In the genomic region with DNA sequence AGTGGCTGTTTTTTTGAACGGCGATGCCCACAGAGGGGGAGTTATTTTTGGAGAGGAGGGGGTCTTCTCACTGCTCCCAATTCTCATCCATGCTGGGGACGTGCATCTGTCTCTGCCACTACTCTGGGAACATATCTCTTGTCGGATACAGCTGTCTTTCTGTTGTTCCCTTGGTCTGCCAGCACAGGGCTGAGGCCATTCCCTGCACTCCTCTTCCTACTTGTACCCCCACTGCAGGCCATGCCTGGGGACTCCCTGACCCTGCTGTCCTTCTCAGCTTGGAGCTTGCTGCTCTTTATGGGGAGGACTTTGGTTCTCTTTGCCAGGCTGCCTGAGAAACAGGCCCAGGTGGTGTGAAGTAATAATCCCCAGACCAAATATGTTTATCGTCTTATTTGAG, we compare ENCODE assay signal across 19 cellular contexts. TPM values are rescaled to one million over a fixed set of nuclear protein-coding genes. Genes with fewer than 3 reads are reported as not detected.
DNase-seq lines count a peak whose midpoint lies in the region; ATAC-seq and TF ChIP-seq lines count a peak whose summit lies in the region.
"Had no signal": no experiment of that assay in that cellular context is flagged by ENCODE, and none has a peak within 500 bp of the region (broad histone marks: within the 10 kb centered on the region; RNA-seq: fewer than 3 reads in every experiment).

No MANE protein-coding gene starts in this region.

- H3K36me3 Mint-ChIP-seq in CD4-positive, CD25-positive, alpha-beta regulatory T cell: peaks cover 8% of the 10 kb centered on the region
- no peaks in the 10 kb centered on the region for H3K36me3 Mint-ChIP-seq in naive B cell

- no peaks in the 10 kb centered on the region for H3K36me3 ChIP-seq in CD4-positive, CD25-positive, alpha-beta regulatory T cell (ENCODE audit: control insufficient read depth, insufficient read depth, low read length)
- no peaks in the 10 kb centered on the region for H3K36me3 ChIP-seq in IMR-90 (ENCODE audit: control insufficient read depth, insufficient read depth, low read length)
- H3K36me3 ChIP-seq in brain microvascular endothelial cell (replicated peaks): no peaks in the 10 kb centered on the region
- peaks cover 7% of the 10 kb centered on the region; the same call in 1 of the 2 replicates for H3K36me3 ChIP-seq in BE2C
- H3K36me3 ChIP-seq: MG63, spleen, vagina had no signal

- H3K56ac ChIP-seq in IMR-90 (ENCODE audit: extremely low read depth, insufficient read depth, low read length): no peak overlapping the region

- no peaks in the 10 kb centered on the region for H3K9me3 ChIP-seq in CD4-positive, CD25-positive, alpha-beta regulatory T cell (ENCODE audit: control insufficient read depth in 2 of 2, low read length in 2 of 2)
- H3K9me3 ChIP-seq in IMR-90 (ENCODE audit: control insufficient read depth, insufficient read depth, low read length): no peaks in the 10 kb centered on the region
- no peaks in the 10 kb centered on the region for H3K9me3 ChIP-seq in BE2C
- H3K9me3 ChIP-seq: MG63, spleen, vagina had no signal

- peak overlapping the region; percentile 8; the same call in 1 of the 2 replicates for H2BK20ac ChIP-seq in IMR-90 (ENCODE audit: low read depth, low read length)

- peaks cover 47% of the 10 kb centered on the region for H4K20me1 ChIP-seq in IMR-90 (ENCODE audit: insufficient read depth, low read length)

- no peak overlapping the region for H4K5ac ChIP-seq in IMR-90 (ENCODE audit: low read depth, low read length)

- no peak overlapping the region for H3K14ac ChIP-seq in IMR-90 (replicated peaks; ENCODE audit: low read depth, low read length)

- H2BK15ac ChIP-seq in IMR-90 (ENCODE audit: low read depth, low read length): no peak overlapping the region

- H3K4me3 ChIP-seq in CD4-positive, CD25-positive, alpha-beta regulatory T cell (ENCODE audit: low read depth, low read length): no peak overlapping the region
- H3K4me3 ChIP-seq in IMR-90 (ENCODE audit: insufficient read depth, low read depth, low read length) (no peak overlapping the region), brain microvascular endothelial cell (ENCODE audit: low read depth, low read length) (no peak overlapping the region), BE2C (ENCODE audit: low read depth, low read length) (no peak overlapping the region)
- H3K4me3 ChIP-seq: GM23248, MG63, spleen, vagina had no signal

- peak overlapping the region; percentile 11 for H2AFZ ChIP-seq in IMR-90 (replicated peaks; ENCODE audit: low read length, poor library complexity)
- H2AFZ ChIP-seq: GM23248 had no signal

- H2BK5ac ChIP-seq in IMR-90 (ENCODE audit: low read depth, low read length, poor library complexity, severe bottlenecking): peak overlapping the region; percentile 34

- dilution Hi-C loops in IMR-90 (cut with HindIII; ENCODE audit: low sequenced_read_pairs, unreplicated experiment): no loop called here

- peaks cover 38 to 88% of the 10 kb centered on the region in 2 experiments for H3K79me1 ChIP-seq in IMR-90 (ENCODE audit: low read depth in 1 of 2, low read length in 2 of 2)

- H2AK9ac ChIP-seq in IMR-90 (replicated peaks; ENCODE audit: low read depth, low read length, poor library complexity): no peak overlapping the region

- no peak overlapping the region for H3K4me2 ChIP-seq in IMR-90 (ENCODE audit: low read depth, low read length)

- intact Hi-C loops in IMR-90 (cut with micrococcal nuclease): no loop called here

- in situ Hi-C loops in IMR-90 (cut with MboI; ENCODE audit: low sequenced_read_pairs) (no loop called here), brain microvascular endothelial cell (cut with HindIII; ENCODE audit: low pct_ligation_motif_present, low sequenced_read_pairs) (no loop called here)

- H3K27ac ChIP-seq in CD4-positive, CD25-positive, alpha-beta regulatory T cell (ENCODE audit: insufficient read depth, low read length, poor library complexity, severe bottlenecking): no peak overlapping the region
- H3K27ac ChIP-seq in IMR-90 (ENCODE audit: insufficient read depth, low read length) (no peak overlapping the region), brain microvascular endothelial cell (peak overlapping the region; percentile 23)
- H3K27ac ChIP-seq: GM23248, vagina had no signal

- no peak overlapping the region for H2AK5ac ChIP-seq in IMR-90 (ENCODE audit: low read depth, low read length)

- no peaks in the 10 kb centered on the region for H3K27me3 Mint-ChIP-seq in CD4-positive, CD25-positive, alpha-beta regulatory T cell
- no peaks in the 10 kb centered on the region for H3K27me3 Mint-ChIP-seq in naive B cell
- H3K27me3 Mint-ChIP-seq: dendritic cell treated with granulocyte-macrophage colony-stimulating factor and Interleukin-4, amounts not matched to agents 40 ng/mL and 50 ng/mL, for 4 days had no signal

- no peaks in the 10 kb centered on the region for H3K9me3 Mint-ChIP-seq in CD4-positive, CD25-positive, alpha-beta regulatory T cell
- no peaks in the 10 kb centered on the region for H3K9me3 Mint-ChIP-seq in naive B cell
- H3K9me3 Mint-ChIP-seq: activated T-helper 2 cell treated with anti-CD3 and anti-CD28 coated beads, Interferon-gamma antibody, Interleukin-2, Interleukin-4, amounts not matched to agents 10 μg/mL and 5 μg/mL and 100 μg/mL, durations not matched to agents 14 hours and 24 hours and 36 hours; dendritic cell treated with granulocyte-macrophage colony-stimulating factor and Interleukin-4, amounts not matched to agents 40 ng/mL and 50 ng/mL, for 4 days had no signal

- CTCF ChIA-PET in IMR-90 (lab: Yijun Ruan, JAX): no interaction called here

- POLR2A ChIA-PET in IMR-90 (lab: Charles Lee; ENCODE audit: unreplicated experiment): interaction anchor here (0.6 kb wide), 1 partner anchor 84 kb away, joined by 3 read pairs; no protein-coding TSS in a partner anchor

- no TSS peak for BruUV-seq in IMR-90 (replicated peaks; lab: Mats Ljungman, UMichigan)

- peak overlapping the region in 1 of 2 experiments; percentile 31; a peak in 2 of 4 replicates for H4K8ac ChIP-seq in IMR-90 (ENCODE audit: low read depth in 2 of 2, low read length in 2 of 2)

- no CpG with 5 or more reads among the region's 5 CpGs for WGBS in IMR-90 (ENCODE audit: extremely low coverage in 2 of 2, insufficient read length in 1 of 2), 2 experiments

- no peak for TF ChIP-seq RAD21 in IMR-90 (IDR thresholded peaks at IDR 0.05; ENCODE audit: low read length)

- H3K9ac ChIP-seq in IMR-90 (ENCODE audit: low read depth, low read length): no peak overlapping the region
- H3K9ac ChIP-seq: GM23248 had no signal

- DNase-seq in CD4-positive, CD25-positive, alpha-beta regulatory T cell: no peak
- DNase-seq in IMR-90 (no peak), brain microvascular endothelial cell (no peak), naive B cell (no peak), RPMI8226 (no peak), BE2C (no peak)
- DNase-seq: amniotic stem cell; MG63; NCI-H2029 treated with DMSO at 0.1 percent for 48 hours; NCI-H526; spleen; stimulated activated naive CD8-positive, alpha-beta T cell treated with anti-CD3 and anti-CD28 coated beads, Interleukin-15, Interleukin-2, amounts not matched to agents 100 U/mL and 50 U/mL, for 24 hours had no signal

- peak overlapping the region in 1 of 4 donors; percentile 13 for H3K4me3 Mint-ChIP-seq in CD4-positive, CD25-positive, alpha-beta regulatory T cell
- H3K4me3 Mint-ChIP-seq in naive B cell: peak overlapping the region in 3 of 8 donors; percentile 2 to 19 (median 5)
- H3K4me3 Mint-ChIP-seq: dendritic cell treated with granulocyte-macrophage colony-stimulating factor and Interleukin-4, amounts not matched to agents 40 ng/mL and 50 ng/mL, for 4 days had no signal

- H3K4me1 Mint-ChIP-seq in CD4-positive, CD25-positive, alpha-beta regulatory T cell: peaks cover 6 to 70% (median 44%) of the 10 kb centered on the region in 4 donors
- peaks cover 76 to 88% (median 82%) of the 10 kb centered on the region in 3 donors for H3K4me1 Mint-ChIP-seq in naive B cell

- TF ChIP-seq CTCF in IMR-90 (conservative IDR thresholded peaks at IDR 0.05; ENCODE audit: low read depth, low read length) (no peak), brain microvascular endothelial cell (IDR thresholded peaks at IDR 0.05; ENCODE audit: low read depth, low read length, missing control alignments) (no peak), BE2C (IDR thresholded peaks at IDR 0.05; ENCODE audit: low read depth, low read length) (no peak)

- no peak overlapping the region for H3K23ac ChIP-seq in IMR-90 (ENCODE audit: low read depth, low read length)

- H3K9me1 ChIP-seq in IMR-90 (ENCODE audit: insufficient read depth, low read length): peaks cover 30% of the 10 kb centered on the region

- peak overlapping the region; percentile 53 for H3K4ac ChIP-seq in IMR-90 (ENCODE audit: low read depth, low read length)

- ATAC-seq in CD4-positive, CD25-positive, alpha-beta regulatory T cell (ENCODE audit: low read depth in 2 of 2): no peak
- no peak for ATAC-seq in IMR-90 (ENCODE audit: low read depth)
- ATAC-seq in naive B cell (ENCODE audit: low read depth in 2 of 2): no peak
- no peak for ATAC-seq in HG02884 (IDR thresholded peaks at IDR 0.05; ENCODE audit: unreplicated experiment)
- no peak for ATAC-seq in HG03039 (IDR thresholded peaks at IDR 0.05; ENCODE audit: unreplicated experiment)
- ATAC-seq: Panc1 had no signal

- no peaks in the 10 kb centered on the region for H3K27me3 ChIP-seq in CD4-positive, CD25-positive, alpha-beta regulatory T cell (ENCODE audit: control insufficient read depth, insufficient read depth, low read length)
- H3K27me3 ChIP-seq in IMR-90 (ENCODE audit: control insufficient read depth, insufficient read depth, low read length): no peaks in the 10 kb centered on the region
- no peaks in the 10 kb centered on the region for H3K27me3 ChIP-seq in brain microvascular endothelial cell (replicated peaks)
- no peaks in the 10 kb centered on the region for H3K27me3 ChIP-seq in BE2C
- H3K27me3 ChIP-seq: MG63, spleen, vagina had no signal

- H3K4me1 ChIP-seq in CD4-positive, CD25-positive, alpha-beta regulatory T cell (ENCODE audit: control insufficient read depth, insufficient read depth, low read length, poor library complexity, severe bottlenecking): no peaks in the 10 kb centered on the region
- H3K4me1 ChIP-seq in IMR-90 (ENCODE audit: control insufficient read depth, insufficient read depth, low read length): peaks cover 20% of the 10 kb centered on the region
- H3K4me1 ChIP-seq in BE2C: peaks cover 28% of the 10 kb centered on the region

- peak overlapping the region in 2 of 3 donors; percentile 30 to 59 for H3K27ac Mint-ChIP-seq in CD4-positive, CD25-positive, alpha-beta regulatory T cell
- H3K27ac Mint-ChIP-seq in naive B cell: peak overlapping the region in 5 of 6 donors; percentile 10 to 58 (median 53)
- H3K27ac Mint-ChIP-seq: activated T-helper 2 cell treated with anti-CD3 and anti-CD28 coated beads, Interferon-gamma antibody, Interleukin-2, Interleukin-4, amounts not matched to agents 10 μg/mL and 5 μg/mL and 100 μg/mL, durations not matched to agents 14 hours and 24 hours and 36 hours; dendritic cell treated with granulocyte-macrophage colony-stimulating factor and Interleukin-4, amounts not matched to agents 40 ng/mL and 50 ng/mL, for 4 days had no signal

- no peak overlapping the region for H3K18ac ChIP-seq in IMR-90 (ENCODE audit: low read depth, low read length)

- peak overlapping the region; percentile 49 for H2BK120ac ChIP-seq in IMR-90 (ENCODE audit: low read depth, low read length)

- no peak for TF ChIP-seq POLR2A in IMR-90 (IDR thresholded peaks at IDR 0.05; ENCODE audit: low read depth, low read length)

- no peak overlapping the region for H4K91ac ChIP-seq in IMR-90 (ENCODE audit: insufficient read depth, low read depth, low read length)

RNA-seq across cellular contexts. Expression of a gene that starts 19.0 kb away (rescaled TPM):
- 23.5 TPM for total RNA-seq in CD4-positive, CD25-positive, alpha-beta regulatory T cell
- polyA plus RNA-seq in CD4-positive, CD25-positive, alpha-beta regulatory T cell: 1 to 10 TPM; 2.6 to 3.9 (median 3.2) TPM
- 7.8 and 8.8 TPM in 2 replicates for total RNA-seq in IMR-90 (2012; rRNA removed)
- 7.0 and 7.2 TPM in 2 replicates for polyA plus RNA-seq in IMR-90 (2012; rRNA removed)
- 2.0 and 2.2 TPM in 2 replicates for polyA plus RNA-seq in IMR-90 (2012; cell fraction: cytosol; rRNA removed)
- polyA plus RNA-seq in IMR-90 (2012; cell fraction: nucleus; rRNA removed; ENCODE audit: low replicate concordance): 2.7 and 13.5 TPM in 2 replicates
- 10 to 100 TPM in 3 of 6 donors, 1 to 10 TPM in 3; 6.9 to 14.0 (median 9.8) TPM for polyA plus RNA-seq in naive B cell (ENCODE audit: low read depth in 6 of 6)
- 8.9 TPM for polyA plus RNA-seq in BE2C (2012; ENCODE audit: insufficient read depth, insufficient read length, low read depth)
